19 cellular contexts compared by ENCODE assay signal in genomic region chr16:1466968-1467521, GRCh38. TPM values are rescaled to one million over a fixed set of nuclear protein-coding genes. Genes with fewer than 3 reads are reported as not detected.
DNase-seq lines count a peak whose midpoint lies in the region; ATAC-seq, FAIRE-seq and TF ChIP-seq lines count a peak whose summit lies in the region.
"Had no signal": no experiment of that assay in that cellular context is flagged by ENCODE, and none has a peak within 500 bp of the region (broad histone marks: within the 10 kb centered on the region; RNA-seq: fewer than 3 reads in every experiment).

No MANE protein-coding gene starts in this region.

- H4K20me1 ChIP-seq in IMR-90 (ENCODE audit: insufficient read depth, low read length) (peaks cover 45% of the 10 kb centered on the region), K562 (replicated peaks; ENCODE audit: control insufficient read depth, insufficient read depth, low read length) (peaks cover 8% of the 10 kb centered on the region)

- no peak overlapping the region for H2AK5ac ChIP-seq in IMR-90 (ENCODE audit: low read depth, low read length)

- H4K5ac ChIP-seq in IMR-90 (ENCODE audit: low read depth, low read length): no peak overlapping the region

- H2AFZ ChIP-seq in IMR-90 (replicated peaks; ENCODE audit: low read length, poor library complexity) (no peak overlapping the region), K562 (ENCODE audit: low read depth, low read length) (no peak overlapping the region)

- BruUV-seq in IMR-90 (replicated peaks; lab: Mats Ljungman, UMichigan) (no TSS peak), K562 (replicated peaks; lab: Mats Ljungman, UMichigan) (no TSS peak)

- WGBS in IMR-90 (ENCODE audit: extremely low coverage in 2 of 2, insufficient read length in 1 of 2), 2 experiments: 91% methylated on average over 7 of the region's 14 CpGs; no CpG with 5 or more reads in 1 of the 2 experiments
- 72% methylated on average over 9 of the region's 14 CpGs for WGBS in K562 (ENCODE audit: insufficient coverage, low coverage, missing lambda C conversion rate)

- H4K8ac ChIP-seq in IMR-90 (ENCODE audit: low read depth in 2 of 2, low read length in 2 of 2): no peak overlapping the region

- POLR2A ChIA-PET in IMR-90 (lab: Charles Lee; ENCODE audit: unreplicated experiment) (no interaction called here), K562 (lab: Yijun Ruan, JAX) (no interaction called here)

- FAIRE-seq in K562 (lab: Jason Lieb, UNC): no peak
- FAIRE-seq: bronchial epithelial cell had no signal

- H3K27me3 ChIP-seq in IMR-90 (ENCODE audit: control insufficient read depth, insufficient read depth, low read length) (no peaks in the 10 kb centered on the region), K562 (ENCODE audit: control insufficient read depth in 2 of 2, insufficient read depth in 2 of 2, low read length in 2 of 2) (no peaks in the 10 kb centered on the region), lower lobe of right lung (ENCODE audit: low read depth) (no peaks in the 10 kb centered on the region)
- no peaks in the 10 kb centered on the region for H3K27me3 ChIP-seq in effector memory CD4-positive, alpha-beta T cell (replicated peaks; ENCODE audit: control insufficient read depth, insufficient read depth, low read length, poor library complexity, severe bottlenecking)
- H3K27me3 ChIP-seq: testis had no signal

- no peak overlapping the region for H2BK20ac ChIP-seq in IMR-90 (ENCODE audit: low read depth, low read length)

- H3K4me2 ChIP-seq in IMR-90 (ENCODE audit: low read depth, low read length) (no peak overlapping the region), K562 (ENCODE audit: insufficient read depth, low read length) (no peak overlapping the region)

- TF ChIP-seq CTCF in IMR-90 (conservative IDR thresholded peaks at IDR 0.05; ENCODE audit: low read depth, low read length): no peak
- no peak for TF ChIP-seq CTCF in K562 (IDR thresholded peaks at IDR 0.05 in 2 of 3, conservative IDR thresholded peaks at IDR 0.05 in 1 of 3; ENCODE audit: insufficient read depth in 2 of 3, low read depth in 1 of 3, low read length in 3 of 3)
- TF ChIP-seq CTCF in lower lobe of right lung (IDR thresholded peaks at IDR 0.05): no peak
- no peak for TF ChIP-seq CTCF in GM20000 (IDR thresholded peaks at IDR 0.05; ENCODE audit: extremely low read depth, missing control alignments)

- peaks cover 16% of the 10 kb centered on the region for H3K36me3 ChIP-seq in IMR-90 (ENCODE audit: control insufficient read depth, insufficient read depth, low read length)
- peaks cover 22% of the 10 kb centered on the region; the same call in 2 of the 3 replicates for H3K36me3 ChIP-seq in K562 (ENCODE audit: control insufficient read depth, insufficient read depth, low read length)
- H3K36me3 ChIP-seq in lower lobe of right lung: peaks cover 21% of the 10 kb centered on the region
- H3K36me3 ChIP-seq in effector memory CD4-positive, alpha-beta T cell (ENCODE audit: control insufficient read depth, insufficient read depth, low read length): peaks cover 5% of the 10 kb centered on the region

- TF ChIP-seq RAD21 in IMR-90 (IDR thresholded peaks at IDR 0.05; ENCODE audit: low read length): no peak
- no peak for TF ChIP-seq RAD21 in K562 (CRISPR knock-in tag; conservative IDR thresholded peaks at IDR 0.05 in 1 of 2, IDR thresholded peaks at IDR 0.05 in 1 of 2)

- CTCF ChIA-PET in IMR-90 (lab: Yijun Ruan, JAX): no interaction called here
- CTCF ChIA-PET in K562 (lab: Yijun Ruan, JAX; ENCODE audit: low intra/inter-chr PET ratio): no interaction called here

- no peak for TF ChIP-seq EP300 in K562 (IDR thresholded peaks at IDR 0.05; ENCODE audit: low read length)

- dilution Hi-C loops in IMR-90 (cut with HindIII; ENCODE audit: low sequenced_read_pairs, unreplicated experiment): no loop called here

- intact Hi-C loops in IMR-90 (cut with micrococcal nuclease): no loop called here
- intact Hi-C loops in K562 (cut with micrococcal nuclease): no loop called here
- intact Hi-C loops in lower lobe of right lung (cut with DNase I): no loop called here

- no peak overlapping the region for H3K14ac ChIP-seq in IMR-90 (replicated peaks; ENCODE audit: low read depth, low read length)

- H3K9ac ChIP-seq in IMR-90 (ENCODE audit: low read depth, low read length) (no peak overlapping the region), K562 (ENCODE audit: insufficient read depth in 1 of 2, low read depth in 2 of 2, low read length in 2 of 2) (peak overlapping the region in 1 of 2 experiments; percentile 43; a peak in 2 of 4 replicates)

- H2BK5ac ChIP-seq in IMR-90 (ENCODE audit: low read depth, low read length, poor library complexity, severe bottlenecking): no peak overlapping the region

- H3K4ac ChIP-seq in IMR-90 (ENCODE audit: low read depth, low read length): no peak overlapping the region

- peaks cover 53% of the 10 kb centered on the region for H3K79me2 ChIP-seq in K562 (ENCODE audit: control insufficient read depth, insufficient read depth, low read length)

- no peak overlapping the region for H3K27ac ChIP-seq in IMR-90 (ENCODE audit: insufficient read depth, low read length)
- no peak overlapping the region for H3K27ac ChIP-seq in K562 (ENCODE audit: extremely low read depth, low read depth, low read length)
- H3K27ac ChIP-seq in lower lobe of right lung: no peak overlapping the region
- H3K27ac ChIP-seq in effector memory CD4-positive, alpha-beta T cell (ENCODE audit: insufficient read depth, low read length, poor library complexity, severe bottlenecking): no peak overlapping the region
- H3K27ac ChIP-seq: testis had no signal

- no peak overlapping the region for H2BK120ac ChIP-seq in IMR-90 (ENCODE audit: low read depth, low read length)

- peak; percentile 17 for DNase-seq in CD1c-positive myeloid dendritic cell (ENCODE audit: extremely low spot score)
- DNase-seq in IMR-90: peak; percentile 4
- DNase-seq in K562 (ENCODE audit: extremely low read depth in 1 of 4, low spot score in 3 of 4): no peak
- DNase-seq in lower lobe of right lung: peak; percentile 45
- no peak for DNase-seq in effector memory CD4-positive, alpha-beta T cell
- no peak for DNase-seq in GM20000 (ENCODE audit: low spot score)
- DNase-seq: activated CD4-positive, alpha-beta T cell treated with anti-CD3 and anti-CD28 coated beads for 48 hours; CD4-positive, alpha-beta T cell; mesendoderm; SIG-M5; stimulated activated CD4-positive, alpha-beta T cell treated with anti-CD3 and anti-CD28 coated beads, Interleukin-1b, Interleukin-23, amount 100 ng/mL, for 48 hours; testis had no signal

- H3K56ac ChIP-seq in IMR-90 (ENCODE audit: extremely low read depth, insufficient read depth, low read length): no peak overlapping the region

- H4K91ac ChIP-seq in IMR-90 (ENCODE audit: insufficient read depth, low read depth, low read length): no peak overlapping the region

- H3K23ac ChIP-seq in IMR-90 (ENCODE audit: low read depth, low read length): no peak overlapping the region

- ATAC-seq in IMR-90 (ENCODE audit: low read depth): no peak
- ATAC-seq in K562: no peak
- no peak for ATAC-seq in lower lobe of right lung
- no peak for ATAC-seq in HG03159 (IDR thresholded peaks at IDR 0.05; ENCODE audit: unreplicated experiment)
- no peak for ATAC-seq in GM19324 (IDR thresholded peaks at IDR 0.05; ENCODE audit: low FRiP score, unreplicated experiment)

- H3K18ac ChIP-seq in IMR-90 (ENCODE audit: low read depth, low read length): no peak overlapping the region

- peak overlapping the region; percentile 55 for H2AK9ac ChIP-seq in IMR-90 (replicated peaks; ENCODE audit: low read depth, low read length, poor library complexity)

- H3K9me1 ChIP-seq in IMR-90 (ENCODE audit: insufficient read depth, low read length) (peaks cover 14% of the 10 kb centered on the region), K562 (ENCODE audit: control insufficient read depth, insufficient read depth, low read length) (peaks cover 6% of the 10 kb centered on the region)

- H3K4me3 ChIP-seq in IMR-90 (ENCODE audit: insufficient read depth, low read depth, low read length) (no peak overlapping the region), K562 (no peak overlapping the region), lower lobe of right lung (no peak overlapping the region)
- H3K4me3 ChIP-seq in effector memory CD4-positive, alpha-beta T cell (ENCODE audit: insufficient read depth, low read depth, low read length, poor library complexity, severe bottlenecking): no peak overlapping the region
- H3K4me3 ChIP-seq: testis had no signal

- no peak for TF ChIP-seq POLR2A in IMR-90 (IDR thresholded peaks at IDR 0.05; ENCODE audit: low read depth, low read length)
- no peak for TF ChIP-seq POLR2A in K562 (conservative IDR thresholded peaks at IDR 0.05)

- in situ Hi-C loops in IMR-90 (cut with MboI; ENCODE audit: low sequenced_read_pairs) (no loop called here), K562 (cut with MboI) (no loop called here)

- peaks cover 23 to 58% of the 10 kb centered on the region in 2 experiments for H3K79me1 ChIP-seq in IMR-90 (ENCODE audit: low read depth in 1 of 2, low read length in 2 of 2)

- no peak overlapping the region for H2BK15ac ChIP-seq in IMR-90 (ENCODE audit: low read depth, low read length)

- H3K4me1 ChIP-seq in IMR-90 (ENCODE audit: control insufficient read depth, insufficient read depth, low read length) (0 out of 2 replicates have a peak, but pooled peaks cover 2% of the 10 kb centered on the region), K562 (replicated peaks in 1 of 2; ENCODE audit: control insufficient read depth in 2 of 2, insufficient read depth in 2 of 2, low read length in 2 of 2) (peaks cover 19 to 57% of the 10 kb centered on the region in 2 experiments; a peak in 4 of 5 replicates), lower lobe of right lung (peaks cover 19% of the 10 kb centered on the region)
- H3K4me1 ChIP-seq in effector memory CD4-positive, alpha-beta T cell (ENCODE audit: control insufficient read depth, insufficient read depth, low read length, poor library complexity, severe bottlenecking): no peaks in the 10 kb centered on the region

- no peaks in the 10 kb centered on the region for H3K9me3 ChIP-seq in IMR-90 (ENCODE audit: control insufficient read depth, insufficient read depth, low read length)
- H3K9me3 ChIP-seq in K562 (replicated peaks; ENCODE audit: control insufficient read depth, insufficient read depth, low read depth, low read length): no peaks in the 10 kb centered on the region
- no peaks in the 10 kb centered on the region for H3K9me3 ChIP-seq in lower lobe of right lung
- H3K9me3 ChIP-seq in effector memory CD4-positive, alpha-beta T cell (ENCODE audit: control insufficient read depth, low read length): no peaks in the 10 kb centered on the region
- H3K9me3 ChIP-seq: testis had no signal

RNA-seq across cellular contexts. Expression of gene CLCN7, which starts 7.8 kb away (rescaled TPM):
- total RNA-seq in IMR-90 (2012; rRNA removed) (10.8 TPM in 2 replicates), K562 (2014; rRNA removed) (56.3 and 60.8 TPM in 2 replicates), K562 (2014; rRNA removed; fragmentation: Illumina TruSeq; extraction: Trizol) (8.4 and 10.7 TPM in 2 replicates), K562 (2015; rRNA removed; fragmentation: Illumina TruSeq; extraction: Trizol) (19.6 and 22.4 TPM in 2 replicates), K562 (2021) (85.3 and 97.0 TPM in 2 replicates), lower lobe of right lung (146 TPM)
- polyA plus RNA-seq in IMR-90 (2012; rRNA removed) (45.2 and 52.9 TPM in 2 replicates), K562 (2011; rRNA removed) (18.2 and 29.5 TPM in 2 replicates), K562 (2014; fragmentation: Illumina TruSeq; extraction: Trizol) (18.7 and 39.3 TPM in 2 replicates), K562 (2014; fragmentation: Nextera tagmentation; extraction: Ambion mirVana) (under 1 TPM; 0.06 TPM), K562 (2014; rRNA removed) (81.5 and 126 TPM in 2 replicates)
- polyA plus RNA-seq in IMR-90 (2012; cell fraction: cytosol; rRNA removed): 20.3 and 36.5 TPM in 2 replicates
- polyA plus RNA-seq in IMR-90 (2012; cell fraction: nucleus; rRNA removed; ENCODE audit: low replicate concordance): 84.9 and 258 TPM in 2 replicates
- total RNA-seq in K562 (2011; cell fraction: chromatin; rRNA removed; ENCODE audit: low replicate concordance): 211 and 640 TPM in 2 replicates
- 395 and 397 TPM in 2 replicates for total RNA-seq in K562 (2011; cell fraction: nucleolus; rRNA removed)
- 230 and 249 TPM in 2 replicates for total RNA-seq in K562 (2011; cell fraction: nucleoplasm; rRNA removed)
- polyA plus RNA-seq in K562 (2011; cell fraction: cytosol; rRNA removed): 15.2 and 41.1 TPM in 2 replicates
- polyA plus RNA-seq in K562 (2011; cell fraction: nucleus; rRNA removed): 239 and 402 TPM in 2 replicates
- polyA plus RNA-seq in K562 (2012): 92.4 and 190 TPM in 2 replicates
- polyA minus RNA-seq in K562 (2011; rRNA and poly(A)+ RNA removed): 9.3 and 23.0 TPM in 2 replicates
- 19.6 and 27.9 TPM in 2 replicates for polyA minus RNA-seq in K562 (2011; cell fraction: cytosol; rRNA and poly(A)+ RNA removed)
- 70.2 and 71.9 TPM in 2 replicates for polyA minus RNA-seq in K562 (2011; cell fraction: nucleus; rRNA and poly(A)+ RNA removed)

RNA-seq across cellular contexts. Expression of gene PTX4, which starts 21.7 kb away (rescaled TPM):
- total RNA-seq in IMR-90 (2012; rRNA removed) (not detected in 2 replicates), K562 (2014; rRNA removed) (not detected in 2 replicates), K562 (2014; rRNA removed; fragmentation: Illumina TruSeq; extraction: Trizol) (not detected in 2 replicates), K562 (2015; rRNA removed; fragmentation: Illumina TruSeq; extraction: Trizol) (not detected in 2 replicates), K562 (2021) (0.11 and 0.38 TPM in 2 replicates), lower lobe of right lung (not detected)
- polyA plus RNA-seq in IMR-90 (2012; rRNA removed) (0.07 TPM in 1 of 2 replicates, not detected in the other), K562 (2011; rRNA removed) (not detected in 2 replicates), K562 (2014; fragmentation: Illumina TruSeq; extraction: Trizol) (not detected in 2 replicates), K562 (2014; fragmentation: Nextera tagmentation; extraction: Ambion mirVana) (not detected), K562 (2014; rRNA removed) (not detected in 2 replicates)
- not detected in 2 replicates for polyA plus RNA-seq in IMR-90 (2012; cell fraction: cytosol; rRNA removed)
- polyA plus RNA-seq in IMR-90 (2012; cell fraction: nucleus; rRNA removed; ENCODE audit: low replicate concordance): 0.14 TPM in 1 of 2 replicates, not detected in the other
- total RNA-seq in K562 (2011; cell fraction: chromatin; rRNA removed; ENCODE audit: low replicate concordance): not detected in 2 replicates
- total RNA-seq in K562 (2011; cell fraction: nucleolus; rRNA removed): not detected in 2 replicates
- not detected in 2 replicates for total RNA-seq in K562 (2011; cell fraction: nucleoplasm; rRNA removed)
- 0.07 TPM in 1 of 2 replicates, not detected in the other for polyA plus RNA-seq in K562 (2011; cell fraction: cytosol; rRNA removed)
- 0.09 TPM in 1 of 2 replicates, not detected in the other for polyA plus RNA-seq in K562 (2011; cell fraction: nucleus; rRNA removed)
- polyA plus RNA-seq in K562 (2012): not detected in 2 replicates
- polyA minus RNA-seq in K562 (2011; rRNA and poly(A)+ RNA removed): not detected in 2 replicates
- polyA minus RNA-seq in K562 (2011; cell fraction: cytosol; rRNA and poly(A)+ RNA removed): not detected in 2 replicates
- not detected in 2 replicates for polyA minus RNA-seq in K562 (2011; cell fraction: nucleus; rRNA and poly(A)+ RNA removed)
- total RNA-seq: activated naive CD4-positive, alpha-beta T cell treated with anti-CD3 and anti-CD28 coated beads, Interleukin-2, amount 50 U/mL, for 72 hours; CD4-positive, alpha-beta T cell; Daoy had no signal

RNA-seq across cellular contexts. Expression of gene CCDC154, which starts 22.7 kb away (rescaled TPM):
- total RNA-seq in IMR-90 (2012; rRNA removed) (under 0.01 TPM in 1 of 2 replicates, not detected in the other), K562 (2014; rRNA removed) (0.04 TPM in 1 of 2 replicates, not detected in the other), K562 (2014; rRNA removed; fragmentation: Illumina TruSeq; extraction: Trizol) (not detected in 2 replicates), K562 (2015; rRNA removed; fragmentation: Illumina TruSeq; extraction: Trizol) (0.18 TPM in 1 of 2 replicates, not detected in the other), K562 (2021) (0.22 and 0.42 TPM in 2 replicates), lower lobe of right lung (3.1 TPM)
- polyA plus RNA-seq in IMR-90 (2012; rRNA removed) (0.09 TPM in 1 of 2 replicates, not detected in the other), K562 (2011; rRNA removed) (0.15 and 0.19 TPM in 2 replicates), K562 (2014; fragmentation: Illumina TruSeq; extraction: Trizol) (not detected in 2 replicates), K562 (2014; fragmentation: Nextera tagmentation; extraction: Ambion mirVana) (not detected), K562 (2014; rRNA removed) (0.03 and 1.4 TPM in 2 replicates)
- polyA plus RNA-seq in IMR-90 (2012; cell fraction: cytosol; rRNA removed): 0.08 and 0.14 TPM in 2 replicates
- polyA plus RNA-seq in IMR-90 (2012; cell fraction: nucleus; rRNA removed; ENCODE audit: low replicate concordance): 0.56 and 1.3 TPM in 2 replicates
- total RNA-seq in K562 (2011; cell fraction: chromatin; rRNA removed; ENCODE audit: low replicate concordance): 1.2 and 4.8 TPM in 2 replicates
- 2.5 and 3.0 TPM in 2 replicates for total RNA-seq in K562 (2011; cell fraction: nucleolus; rRNA removed)
- total RNA-seq in K562 (2011; cell fraction: nucleoplasm; rRNA removed): 1.5 and 2.7 TPM in 2 replicates
- 0.04 TPM in 1 of 2 replicates, not detected in the other for polyA plus RNA-seq in K562 (2011; cell fraction: cytosol; rRNA removed)
- polyA plus RNA-seq in K562 (2011; cell fraction: nucleus; rRNA removed): 1.1 and 2.4 TPM in 2 replicates
- 0.39 and 4.2 TPM in 2 replicates for polyA plus RNA-seq in K562 (2012)
- polyA minus RNA-seq in K562 (2011; rRNA and poly(A)+ RNA removed): not detected in 2 replicates
- polyA minus RNA-seq in K562 (2011; cell fraction: cytosol; rRNA and poly(A)+ RNA removed): not detected in 2 replicates
- 0.33 and 0.54 TPM in 2 replicates for polyA minus RNA-seq in K562 (2011; cell fraction: nucleus; rRNA and poly(A)+ RNA removed)
- total RNA-seq: Daoy had no signal

RNA-seq across cellular contexts. Expression of gene TELO2, which starts 26.1 kb away (rescaled TPM):
- total RNA-seq in IMR-90 (2012; rRNA removed) (5.8 and 6.6 TPM in 2 replicates), K562 (2014; rRNA removed) (35.1 and 47.4 TPM in 2 replicates), K562 (2014; rRNA removed; fragmentation: Illumina TruSeq; extraction: Trizol) (1.7 and 3.0 TPM in 2 replicates), K562 (2015; rRNA removed; fragmentation: Illumina TruSeq; extraction: Trizol) (21.2 and 21.9 TPM in 2 replicates), K562 (2021) (77.4 and 91.8 TPM in 2 replicates), lower lobe of right lung (27.5 TPM)
- polyA plus RNA-seq in IMR-90 (2012; rRNA removed) (26.6 and 28.2 TPM in 2 replicates), K562 (2011; rRNA removed) (14.5 and 24.6 TPM in 2 replicates), K562 (2014; fragmentation: Illumina TruSeq; extraction: Trizol) (8.2 and 29.3 TPM in 2 replicates), K562 (2014; fragmentation: Nextera tagmentation; extraction: Ambion mirVana) (1 to 10 TPM in 1 of 2 experiments, under 1 TPM in 1; 0.51 to 1.4 TPM), K562 (2014; rRNA removed) (60.2 and 63.2 TPM in 2 replicates)
- 16.6 and 18.1 TPM in 2 replicates for polyA plus RNA-seq in IMR-90 (2012; cell fraction: cytosol; rRNA removed)
- polyA plus RNA-seq in IMR-90 (2012; cell fraction: nucleus; rRNA removed; ENCODE audit: low replicate concordance): 110 and 290 TPM in 2 replicates
- 105 and 266 TPM in 2 replicates for total RNA-seq in K562 (2011; cell fraction: chromatin; rRNA removed; ENCODE audit: low replicate concordance)
- total RNA-seq in K562 (2011; cell fraction: nucleolus; rRNA removed): 180 and 212 TPM in 2 replicates
- total RNA-seq in K562 (2011; cell fraction: nucleoplasm; rRNA removed): 109 and 112 TPM in 2 replicates
- 19.9 and 53.3 TPM in 2 replicates for polyA plus RNA-seq in K562 (2011; cell fraction: cytosol; rRNA removed)
- polyA plus RNA-seq in K562 (2011; cell fraction: nucleus; rRNA removed): 229 and 359 TPM in 2 replicates
- 48.2 and 53.0 TPM in 2 replicates for polyA plus RNA-seq in K562 (2012)
- 5.7 and 6.3 TPM in 2 replicates for polyA minus RNA-seq in K562 (2011; rRNA and poly(A)+ RNA removed)
- polyA minus RNA-seq in K562 (2011; cell fraction: cytosol; rRNA and poly(A)+ RNA removed): 24.3 and 30.0 TPM in 2 replicates
- 48.3 and 54.8 TPM in 2 replicates for polyA minus RNA-seq in K562 (2011; cell fraction: nucleus; rRNA and poly(A)+ RNA removed)

RNA-seq across cellular contexts. Expression of gene PERCC1, which starts 36.2 kb away (rescaled TPM):
- total RNA-seq in IMR-90 (2012; rRNA removed): not detected in 2 replicates
- not detected in 2 replicates for polyA plus RNA-seq in IMR-90 (2012; rRNA removed)
- polyA plus RNA-seq in IMR-90 (2012; cell fraction: cytosol; rRNA removed): not detected in 2 replicates
- not detected in 2 replicates for polyA plus RNA-seq in IMR-90 (2012; cell fraction: nucleus; rRNA removed; ENCODE audit: low replicate concordance)
- total RNA-seq in K562 (2011; cell fraction: chromatin; rRNA removed; ENCODE audit: low replicate concordance): not detected in 2 replicates
- total RNA-seq in K562 (2011; cell fraction: nucleolus; rRNA removed): not detected in 2 replicates
- total RNA-seq in K562 (2011; cell fraction: nucleoplasm; rRNA removed): not detected in 2 replicates
- total RNA-seq in K562 (2014; rRNA removed): not detected in 2 replicates
- total RNA-seq in K562 (2014; rRNA removed; fragmentation: Illumina TruSeq; extraction: Trizol): not detected in 2 replicates
- not detected in 2 replicates for total RNA-seq in K562 (2015; rRNA removed; fragmentation: Illumina TruSeq; extraction: Trizol)
- not detected in 2 replicates for total RNA-seq in K562 (2021)
- not detected in 2 replicates for polyA plus RNA-seq in K562 (2011; rRNA removed)
- polyA plus RNA-seq in K562 (2011; cell fraction: cytosol; rRNA removed): not detected in 2 replicates
- not detected in 2 replicates for polyA plus RNA-seq in K562 (2011; cell fraction: nucleus; rRNA removed)
- polyA plus RNA-seq in K562 (2012): not detected in 2 replicates
- not detected in 2 replicates for polyA plus RNA-seq in K562 (2014; fragmentation: Illumina TruSeq; extraction: Trizol)
- polyA plus RNA-seq in K562 (2014; fragmentation: Nextera tagmentation; extraction: Ambion mirVana): not detected
- not detected in 2 replicates for polyA plus RNA-seq in K562 (2014; rRNA removed)
- not detected in 2 replicates for polyA minus RNA-seq in K562 (2011; rRNA and poly(A)+ RNA removed)
- not detected in 2 replicates for polyA minus RNA-seq in K562 (2011; cell fraction: cytosol; rRNA and poly(A)+ RNA removed)
- not detected in 2 replicates for polyA minus RNA-seq in K562 (2011; cell fraction: nucleus; rRNA and poly(A)+ RNA removed)
- not detected for total RNA-seq in lower lobe of right lung
- total RNA-seq: bronchial epithelial cell, Daoy, fibroblast of villous mesenchyme, neural crest cell had no signal

Comparison
In these comparisons a context has a peak if more than half of its experiments do, and no peak if none do; other contexts are left out.
1. DNase-seq: peak in CD1c-positive myeloid dendritic cell (single experiment), IMR-90 (single experiment) and lower lobe of right lung (single experiment); none in K562 (0 of 4), effector memory CD4-positive, alpha-beta T cell (0 of 3) and GM20000 (single experiment).